8 cellular contexts compared by ENCODE assay signal in the genomic region with DNA sequence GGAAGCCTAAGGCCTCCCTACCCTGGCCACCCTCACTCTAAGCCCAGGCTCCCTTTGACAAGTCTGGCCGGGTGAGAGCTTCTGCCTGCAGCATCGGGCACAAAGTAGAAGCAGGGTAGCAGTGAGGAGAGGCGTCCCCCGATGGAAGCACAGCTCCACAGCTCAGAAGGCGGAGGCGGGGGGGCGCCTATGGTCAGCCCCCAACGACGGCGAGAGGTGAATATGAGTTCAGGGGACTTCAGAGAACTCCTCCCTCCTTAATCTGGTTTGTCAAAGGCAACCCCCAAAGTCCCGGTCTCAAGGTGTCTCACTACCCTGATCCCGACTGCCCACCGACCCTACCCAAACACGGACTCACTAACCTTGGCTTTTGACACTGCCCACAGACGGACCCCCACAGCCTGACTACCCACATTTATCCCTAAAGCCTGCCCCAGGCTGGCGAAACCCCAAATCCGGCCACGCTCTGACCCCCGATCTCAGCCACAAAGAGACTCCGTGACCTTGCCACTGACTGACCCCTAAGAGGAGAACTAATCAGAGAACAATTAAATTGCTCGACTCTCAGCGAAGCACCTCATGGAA. TPM values are rescaled to one million over a fixed set of nuclear protein-coding genes. Genes with fewer than 3 reads are reported as not detected.
A peak's percentile ranks its signal among the peaks of the same experiment; 100 is the strongest.
DNase-seq lines count a peak whose midpoint lies in the region; ATAC-seq and TF ChIP-seq lines count a peak whose summit lies in the region.

No MANE protein-coding gene starts in this region.

- peaks cover 44% of the 10 kb centered on the region for H3K4me1 Mint-ChIP-seq in activated CD8-positive, alpha-beta memory T cell treated with anti-CD3 and anti-CD28 coated beads, Interleukin-2, amount 10 ng/mL, durations not matched to agents 7 days and 5 days

- TF ChIP-seq EP300 in tibial nerve (IDR thresholded peaks at IDR 0.05): no peak

- H3K4me1 ChIP-seq in adipocyte (ENCODE audit: control insufficient read depth, insufficient read depth, low read length): peaks cover 33% of the 10 kb centered on the region
- peaks cover 0 to 27% (median 12%) of the 10 kb centered on the region in 4 donors for H3K4me1 ChIP-seq in liver (ENCODE audit: control insufficient read depth in 4 of 4, insufficient read depth in 4 of 4, low read length in 3 of 4)
- peaks cover 0 to 46% (median 20%) of the 10 kb centered on the region in 4 donors for H3K4me1 ChIP-seq in tibial nerve

- WGBS in liver: 52% methylated on average over 22 of the region's 22 CpGs
- WGBS in tibial nerve, 2 donors: 40 to 41% methylated on average over 22 of the region's 22 CpGs

- peaks cover 14% of the 10 kb centered on the region for H3K27me3 Mint-ChIP-seq in activated CD8-positive, alpha-beta memory T cell treated with anti-CD3 and anti-CD28 coated beads, Interleukin-2, amount 10 ng/mL, durations not matched to agents 7 days and 5 days

- H3K27ac ChIP-seq in liver (ENCODE audit: low read depth in 1 of 2, low read length in 2 of 2) (peak overlapping the region; percentile 71 to 73), tibial nerve (peak overlapping the region; percentile 87 to 97 (median 96))

- no peak for ATAC-seq in activated CD8-positive, alpha-beta memory T cell treated with anti-CD3 and anti-CD28 coated beads, Interleukin-2, amount 10 ng/mL, durations not matched to agents 7 days and 5 days

- peaks cover 10% of the 10 kb centered on the region for H3K36me3 ChIP-seq in adipocyte (ENCODE audit: control insufficient read depth, insufficient read depth, low read length, severe bottlenecking)
- no peaks in the 10 kb centered on the region for H3K36me3 ChIP-seq in liver (ENCODE audit: control insufficient read depth in 4 of 4, insufficient read depth in 3 of 4, low read depth in 1 of 4, low read length in 3 of 4)
- H3K36me3 ChIP-seq in tibial nerve: peaks cover 0 to 13% (median 0%) of the 10 kb centered on the region in 3 donors

- no peaks in the 10 kb centered on the region for H3K9me3 Mint-ChIP-seq in activated CD8-positive, alpha-beta memory T cell treated with anti-CD3 and anti-CD28 coated beads, Interleukin-2, amount 10 ng/mL, durations not matched to agents 7 days and 5 days (ENCODE audit: low read depth)

- H3K9me3 ChIP-seq in adipocyte (ENCODE audit: control insufficient read depth, low read length) (no peaks in the 10 kb centered on the region), liver (ENCODE audit: control insufficient read depth in 4 of 4, low read length in 3 of 4) (no peaks in the 10 kb centered on the region), tibial nerve (no peaks in the 10 kb centered on the region)

- H3K4me3 ChIP-seq in adipocyte (ENCODE audit: low read length): peak overlapping the region; percentile 64
- peak overlapping the region; percentile 23 to 58 (median 33) for H3K4me3 ChIP-seq in liver (ENCODE audit: low read depth in 1 of 3, low read length in 3 of 3)
- H3K4me3 ChIP-seq in tibial nerve: peak overlapping the region; percentile 44 to 79 (median 56)

- H3K4me3 Mint-ChIP-seq in activated CD8-positive, alpha-beta memory T cell treated with anti-CD3 and anti-CD28 coated beads, Interleukin-2, amount 10 ng/mL, durations not matched to agents 7 days and 5 days: peak overlapping the region; percentile 67

- H3K9ac ChIP-seq in adipocyte (ENCODE audit: low read length) (peak overlapping the region; percentile 81), liver (ENCODE audit: low read depth in 1 of 2, low read length in 2 of 2) (no peak overlapping the region)

- H3K27ac Mint-ChIP-seq in activated CD8-positive, alpha-beta memory T cell treated with anti-CD3 and anti-CD28 coated beads, Interleukin-2, amount 10 ng/mL, durations not matched to agents 7 days and 5 days: peak overlapping the region; percentile 79

- TF ChIP-seq POLR2A in tibial nerve (IDR thresholded peaks at IDR 0.05): no peak

- no peaks in the 10 kb centered on the region for H3K36me3 Mint-ChIP-seq in activated CD8-positive, alpha-beta memory T cell treated with anti-CD3 and anti-CD28 coated beads, Interleukin-2, amount 10 ng/mL, durations not matched to agents 7 days and 5 days

- TF ChIP-seq CTCF in liver (IDR thresholded peaks at IDR 0.05; ENCODE audit: low read depth, low read length, missing input control) (no peak), tibial nerve (IDR thresholded peaks at IDR 0.05) (no peak)

- TF ChIP-seq RAD21 in liver (IDR thresholded peaks at IDR 0.05): no peak

- CTCF ChIA-PET in activated CD8-positive, alpha-beta memory T cell treated with anti-CD3 and anti-CD28 coated beads, Interleukin-2, amount 10 ng/mL, durations not matched to agents 7 days and 5 days (lab: Charles Lee): interaction anchor here (0.8 to 23.4 kb wide), 17 partner anchors 9 to 80 kb away, joined by 3 to 753 read pairs (median 5); partner anchors contain the start of gene E2F2

- no peaks in the 10 kb centered on the region for H3K27me3 ChIP-seq in adipocyte (replicated peaks; ENCODE audit: control insufficient read depth, insufficient read depth, low read length)
- no peaks in the 10 kb centered on the region for H3K27me3 ChIP-seq in liver (ENCODE audit: control insufficient read depth in 4 of 4, insufficient read depth in 4 of 4, low read length in 3 of 4)
- no peaks in the 10 kb centered on the region for H3K27me3 ChIP-seq in tibial nerve

- DNase-seq in activated CD8-positive, alpha-beta memory T cell treated with anti-CD3 and anti-CD28 coated beads, Interleukin-2, amount 10 ng/mL, durations not matched to agents 7 days and 5 days: no peak
- DNase-seq in activated CD8-positive, alpha-beta memory T cell treated with anti-CD3 and anti-CD28 coated beads for 24 hours: no peak
- DNase-seq in adipocyte (ENCODE audit: low read depth) (no peak), tibial nerve (ENCODE audit: low spot score in 2 of 2) (no peak), NCI-H2081 (lab: John Stamatoyannopoulos, UW) (no peak)
- DNase-seq in central memory CD4-positive, alpha-beta T cell: no peak
- no peak for DNase-seq in activated CD4-positive, alpha-beta T cell treated with anti-CD3 and anti-CD28 coated beads for 4 hours

TF ChIP-seq in liver, 16 proteins besides CTCF, POLR2A, EP300 and RAD21:
- peak; percentile 95 for TF ChIP-seq NR2F2 (IDR thresholded peaks at IDR 0.05)
- TF ChIP-seq YY1 (IDR thresholded peaks at IDR 0.05): no peak
- TF ChIP-seq JUND (IDR thresholded peaks at IDR 0.05): no peak
- peak in 1 of 2 donors; percentile 15 for TF ChIP-seq RXRA (IDR thresholded peaks at IDR 0.05)
- TF ChIP-seq ZBTB33 (IDR thresholded peaks at IDR 0.05): no peak
- no peak for TF ChIP-seq GABPA (IDR thresholded peaks at IDR 0.05 in 1 of 2, conservative IDR thresholded peaks at IDR 0.05 in 1 of 2)
- TF ChIP-seq SP1 (IDR thresholded peaks at IDR 0.05): no peak

RNA-seq across cellular contexts. Expression of gene ID3, which starts 5.3 kb away (rescaled TPM):
- 10 to 100 TPM; 14.4 to 34.2 TPM for total RNA-seq in activated CD8-positive, alpha-beta memory T cell treated with anti-CD3 and anti-CD28 coated beads, Interleukin-2, amount 10 ng/mL, durations not matched to agents 7 days and 5 days
- total RNA-seq in liver (10 to 100 TPM; 21.6 to 38.6 TPM), tibial nerve (100 to 1,000 TPM; 263 to 369 (median 312) TPM)
- 10 to 100 TPM; 37.3 to 42.6 TPM for polyA plus RNA-seq in liver

RNA-seq across cellular contexts. Expression of gene E2F2, which starts 23.0 kb away (rescaled TPM):
- total RNA-seq in activated CD8-positive, alpha-beta memory T cell treated with anti-CD3 and anti-CD28 coated beads, Interleukin-2, amount 10 ng/mL, durations not matched to agents 7 days and 5 days: 100 to 1,000 TPM in 1 of 2 experiments, 10 to 100 TPM in 1; 77.4 to 103 TPM
- 10 to 100 TPM in 1 of 2 donors, under 1 TPM in 1; 0.08 to 79.9 TPM for total RNA-seq in liver
- under 1 TPM; 0.36 to 0.53 TPM for polyA plus RNA-seq in liver
- under 1 TPM in 3 of 4 donors, not detected in 1; 0.20 to 0.30 (median 0.21) TPM for total RNA-seq in tibial nerve

Comparison
In these comparisons a context has a peak if more than half of its experiments do, and no peak if none do; other contexts are left out.
1. RNA of gene ID3, which starts 5.3 kb away (total RNA-seq): 263 to 369 TPM in tibial nerve; 21.6 to 38.6 TPM in liver and 14.4 to 34.2 TPM in activated CD8-positive, alpha-beta memory T cell treated with anti-CD3 and anti-CD28 coated beads, Interleukin-2, amount 10 ng/mL, durations not matched to agents 7 days and 5 days; every median in the first group is over 4 times any median in the second.
2. Peak in every context shown above with its lines, with median percentiles within 50 percentile points of each other: H3K4me3 ChIP-seq.